In genomic region chr1:71641013-71641412, GRCh38 we compare ENCODE assay signal across 17 cellular contexts.
DNase-seq lines count a peak whose midpoint lies in the region; ATAC-seq and TF ChIP-seq lines count a peak whose summit lies in the region.
"Had no signal": no experiment of that assay in that cellular context is flagged by ENCODE, and none has a peak within 500 bp of the region (broad histone marks: within the 10 kb centered on the region; RNA-seq: fewer than 3 reads in every experiment).

No MANE protein-coding gene starts in this region.

- H3K9me3 ChIP-seq in left ventricle myocardium inferior (replicated peaks) = no peaks in the 10 kb centered on the region
- H3K9me3 ChIP-seq: MG63, SK-N-SH had no signal

- peaks cover 16% of the 10 kb centered on the region for H3K4me1 ChIP-seq in left ventricle myocardium inferior

- H3K27ac ChIP-seq in left ventricle myocardium inferior (replicated peaks) = peak overlapping the region; percentile 43
- H3K27ac ChIP-seq: KMS-11 had no signal

- no peak overlapping the region for H3K4me3 ChIP-seq in left ventricle myocardium inferior
- H3K4me3 ChIP-seq: MG63 had no signal

- ATAC-seq in HG03571 (IDR thresholded peaks at IDR 0.05; ENCODE audit: unreplicated experiment) = no peak
- no peak for ATAC-seq in sciatic nerve
- ATAC-seq: Panc1 had no signal

- no peak for DNase-seq in left ventricle myocardium inferior
- no peak for DNase-seq in cardiac septum (ENCODE audit: low spot score)
- DNase-seq in NCI-H1694 treated with DMSO at 0.1 percent for 48 hours (lab: John Stamatoyannopoulos, UW) = peak; percentile 87
- DNase-seq in NCI-H748 treated with DMSO at 0.1 percent for 48 hours (lab: John Stamatoyannopoulos, UW) = peak; percentile 40
- no peak for DNase-seq in HT-29 (ENCODE audit: low spot score)
- DNase-seq in sciatic nerve (ENCODE audit: low spot score) = no peak
- DNase-seq: CD4-positive, alpha-beta T cell; EL; MG63; NCI-H1092 treated with DMSO at 0.1 percent for 48 hours; NCI-H2029 treated with DMSO at 0.1 percent for 48 hours; Right ventricle myocardium superior; SK-N-SH; T-helper 1 cell had no signal

- H3K36me3 ChIP-seq in left ventricle myocardium inferior = no peaks in the 10 kb centered on the region
- H3K36me3 ChIP-seq: MG63 had no signal

- no peak for TF ChIP-seq CTCF in left ventricle myocardium inferior (IDR thresholded peaks at IDR 0.05; ENCODE audit: borderline replicate concordance)

- no peaks in the 10 kb centered on the region for H3K27me3 ChIP-seq in left ventricle myocardium inferior (ENCODE audit: low read depth)
- H3K27me3 ChIP-seq: MG63 had no signal

- intact Hi-C loops in left ventricle myocardium inferior (cut with micrococcal nuclease) (no loop called here), cardiac septum (cut with DNase I) (no loop called here), sciatic nerve (cut with DNase I) (no loop called here)

Comparison
In these comparisons a context has a peak if more than half of its experiments do, and no peak if none do; other contexts are left out.
1. DNase-seq: peak in NCI-H1694 treated with DMSO at 0.1 percent for 48 hours (single experiment) and NCI-H748 treated with DMSO at 0.1 percent for 48 hours (single experiment); none in left ventricle myocardium inferior (single experiment), cardiac septum (single experiment), HT-29 (single experiment) and sciatic nerve (single experiment).